In genomic region chr16:48393843-48394703, GRCh38 we compare ENCODE assay signal across 10 cellular contexts. TPM values are rescaled to one million over a fixed set of nuclear protein-coding genes. Genes with fewer than 3 reads are reported as not detected.
DNase-seq lines count a peak whose midpoint lies in the region; ATAC-seq and TF ChIP-seq lines count a peak whose summit lies in the region.
"Had no signal": no experiment of that assay in that cellular context is flagged by ENCODE, and none has a peak within 500 bp of the region (broad histone marks: within the 10 kb centered on the region; RNA-seq: fewer than 3 reads in every experiment).

No MANE protein-coding gene starts in this region.

- no peak overlapping the region for H3K27ac Mint-ChIP-seq in activated naive CD4-positive, alpha-beta T cell treated with anti-CD3 and anti-CD28 coated beads, Interleukin-2, amount 10 ng/mL, durations not matched to agents 7 days and 5 days
- H3K27ac Mint-ChIP-seq in natural killer cell treated with Interleukin-12 subunit alpha and Interleukin-12 subunit beta and Interleukin-15 and Interleukin-18, amount 100 ng/mL, for 72 hours, result peak overlapping the region in 1 of 2 donors; percentile 7

- H3K9me3 ChIP-seq in lung (ENCODE audit: control insufficient read depth in 2 of 2, insufficient read depth in 1 of 2, low read length in 1 of 2), result no peaks in the 10 kb centered on the region
- H3K9me3 ChIP-seq in thymus (ENCODE audit: control insufficient read depth), result no peaks in the 10 kb centered on the region
- H3K9me3 ChIP-seq: BLaER1 had no signal

- H3K27me3 Mint-ChIP-seq in activated naive CD4-positive, alpha-beta T cell treated with anti-CD3 and anti-CD28 coated beads, Interleukin-2, amount 10 ng/mL, durations not matched to agents 7 days and 5 days, result peaks cover 12% of the 10 kb centered on the region
- H3K27me3 Mint-ChIP-seq in natural killer cell treated with Interleukin-12 subunit alpha and Interleukin-12 subunit beta and Interleukin-15 and Interleukin-18, amount 100 ng/mL, for 72 hours, result no peaks in the 10 kb centered on the region

- peak; percentile 16 for DNase-seq in activated naive CD4-positive, alpha-beta T cell treated with Interleukin-2 at 50 U/mL for 16 hours
- DNase-seq in activated naive CD4-positive, alpha-beta T cell treated with anti-CD3 and anti-CD28 coated beads, Interleukin-2, amount 10 ng/mL, durations not matched to agents 7 days and 5 days, result no peak
- DNase-seq in cerebellum (ENCODE audit: low spot score) (peak; percentile 45), lung (ENCODE audit: low spot score) (no peak)
- no peak for DNase-seq in natural killer cell treated with Interleukin-12 subunit alpha and Interleukin-12 subunit beta and Interleukin-15 and Interleukin-18, amount 100 ng/mL, for 72 hours (ENCODE audit: low spot score)
- DNase-seq: NCI-H524 treated with DMSO at 0.1 percent for 48 hours had no signal

- no peaks in the 10 kb centered on the region for H3K9me3 Mint-ChIP-seq in activated naive CD4-positive, alpha-beta T cell treated with anti-CD3 and anti-CD28 coated beads, Interleukin-2, amount 10 ng/mL, durations not matched to agents 7 days and 5 days
- H3K9me3 Mint-ChIP-seq in natural killer cell treated with Interleukin-12 subunit alpha and Interleukin-12 subunit beta and Interleukin-15 and Interleukin-18, amount 100 ng/mL, for 72 hours, result no peaks in the 10 kb centered on the region

- H3K4me1 ChIP-seq in lung (ENCODE audit: control insufficient read depth in 2 of 2, insufficient read depth in 2 of 2, low read length in 2 of 2) (peaks cover 0 to 2% of the 10 kb centered on the region in 2 donors), thymus (ENCODE audit: control insufficient read depth, insufficient read depth, low read length) (no peaks in the 10 kb centered on the region)
- H3K4me1 ChIP-seq: BLaER1 had no signal

- WGBS in lung, 2 donors, result 74 to 78% methylated on average over 17 of the region's 17 CpGs
- WGBS in thymus, result 91% methylated on average over 17 of the region's 17 CpGs

- CTCF ChIA-PET in activated naive CD4-positive, alpha-beta T cell treated with anti-CD3 and anti-CD28 coated beads, Interleukin-2, amount 10 ng/mL, durations not matched to agents 7 days and 5 days (lab: Charles Lee), result interaction anchor here (1.1 kb wide), 1 partner anchor 40 kb away, joined by 3 read pairs; no protein-coding TSS in a partner anchor

- TF ChIP-seq CTCF in lung (IDR thresholded peaks at IDR 0.05; ENCODE audit: control extremely low read depth, extremely low read depth), result no peak

- no peaks in the 10 kb centered on the region for H3K36me3 ChIP-seq in lung (ENCODE audit: control insufficient read depth in 2 of 2, insufficient read depth in 2 of 2, low read length in 2 of 2)
- H3K36me3 ChIP-seq in thymus (ENCODE audit: control insufficient read depth, insufficient read depth), result no peaks in the 10 kb centered on the region
- H3K36me3 ChIP-seq: BLaER1 had no signal

- H3K27ac ChIP-seq in lung (ENCODE audit: low read depth in 1 of 2, low read length in 1 of 2), result peak overlapping the region in 1 of 2 donors; percentile 28
- peak overlapping the region; percentile 21 for H3K27ac ChIP-seq in thymus (ENCODE audit: low read depth)
- H3K27ac ChIP-seq: BLaER1 had no signal

- no peak overlapping the region for H3K4me3 Mint-ChIP-seq in activated naive CD4-positive, alpha-beta T cell treated with anti-CD3 and anti-CD28 coated beads, Interleukin-2, amount 10 ng/mL, durations not matched to agents 7 days and 5 days
- H3K4me3 Mint-ChIP-seq in natural killer cell treated with Interleukin-12 subunit alpha and Interleukin-12 subunit beta and Interleukin-15 and Interleukin-18, amount 100 ng/mL, for 72 hours, result no peak overlapping the region

- peaks cover 5% of the 10 kb centered on the region for H3K4me1 Mint-ChIP-seq in activated naive CD4-positive, alpha-beta T cell treated with anti-CD3 and anti-CD28 coated beads, Interleukin-2, amount 10 ng/mL, durations not matched to agents 7 days and 5 days
- H3K4me1 Mint-ChIP-seq in natural killer cell treated with Interleukin-12 subunit alpha and Interleukin-12 subunit beta and Interleukin-15 and Interleukin-18, amount 100 ng/mL, for 72 hours (ENCODE audit: low read depth in 2 of 2), result peaks cover 4 to 5% of the 10 kb centered on the region in 2 donors

- peak; percentile 47 for ATAC-seq in lung (ENCODE audit: insufficient read depth, low FRiP score)
- ATAC-seq in HG03354 (IDR thresholded peaks at IDR 0.05; ENCODE audit: poor library complexity, severe bottlenecking, unreplicated experiment), result no peak
- no peak for ATAC-seq in HG03460 (IDR thresholded peaks at IDR 0.05; ENCODE audit: unreplicated experiment)
- no peak for ATAC-seq in natural killer cell treated with Interleukin-12 subunit alpha and Interleukin-12 subunit beta and Interleukin-15 and Interleukin-18, amount 100 ng/mL, for 72 hours

- H3K4me3 ChIP-seq in lung (no peak overlapping the region), thymus (ENCODE audit: low read length) (no peak overlapping the region)
- H3K4me3 ChIP-seq: BLaER1 had no signal

- H3K36me3 Mint-ChIP-seq in activated naive CD4-positive, alpha-beta T cell treated with anti-CD3 and anti-CD28 coated beads, Interleukin-2, amount 10 ng/mL, durations not matched to agents 7 days and 5 days, result no peaks in the 10 kb centered on the region
- H3K36me3 Mint-ChIP-seq in natural killer cell treated with Interleukin-12 subunit alpha and Interleukin-12 subunit beta and Interleukin-15 and Interleukin-18, amount 100 ng/mL, for 72 hours, result no peaks in the 10 kb centered on the region

- H3K27me3 ChIP-seq in lung (ENCODE audit: control insufficient read depth, insufficient read depth), result no peaks in the 10 kb centered on the region
- no peaks in the 10 kb centered on the region for H3K27me3 ChIP-seq in thymus (ENCODE audit: control insufficient read depth, insufficient read depth)
- H3K27me3 ChIP-seq: BLaER1 had no signal

RNA-seq across cellular contexts. Expression of gene SIAH1, which starts 8.9 kb away (rescaled TPM):
- total RNA-seq in cerebellum (76.2 TPM), lung (10 to 100 TPM; 22.3 to 53.2 TPM)
- polyA plus RNA-seq in lung (10 to 100 TPM; 15.6 to 16.0 TPM), thymus (31.1 TPM)
- 10 to 100 TPM; 21.0 to 25.7 TPM for total RNA-seq in natural killer cell treated with Interleukin-12 subunit alpha and Interleukin-12 subunit beta and Interleukin-15 and Interleukin-18, amount 100 ng/mL, for 72 hours

Comparison
In these comparisons a context has a peak if more than half of its experiments do, and no peak if none do; other contexts are left out.
1. DNase-seq: peak in activated naive CD4-positive, alpha-beta T cell treated with Interleukin-2 at 50 U/mL for 16 hours (single experiment) and cerebellum (single experiment); none in activated naive CD4-positive, alpha-beta T cell treated with anti-CD3 and anti-CD28 coated beads, Interleukin-2, amount 10 ng/mL, durations not matched to agents 7 days and 5 days (single experiment), lung (single experiment) and natural killer cell treated with Interleukin-12 subunit alpha and Interleukin-12 subunit beta and Interleukin-15 and Interleukin-18, amount 100 ng/mL, for 72 hours (single experiment).